19 cellular contexts compared by ENCODE assay signal in genomic region chr1:4710592-4711190, GRCh38. TPM values are rescaled to one million over a fixed set of nuclear protein-coding genes. Genes with fewer than 3 reads are reported as not detected.
A peak's percentile ranks its signal among the peaks of the same experiment; 100 is the strongest.
DNase-seq lines count a peak whose midpoint lies in the region; ATAC-seq and TF ChIP-seq lines count a peak whose summit lies in the region.
"Had no signal": no experiment of that assay in that cellular context is flagged by ENCODE, and none has a peak within 500 bp of the region (broad histone marks: within the 10 kb centered on the region; RNA-seq: fewer than 3 reads in every experiment).

No MANE protein-coding gene starts in this region.

- peak overlapping the region; percentile 72 for H3K4me3 Mint-ChIP-seq in activated naive CD8-positive, alpha-beta T cell
- no peak overlapping the region for H3K4me3 Mint-ChIP-seq in activated naive CD8-positive, alpha-beta T cell treated with anti-CD3 and anti-CD28 coated beads for 36 hours
- peak overlapping the region; percentile 45 for H3K4me3 Mint-ChIP-seq in mesothelial cell of epicardium
- H3K4me3 Mint-ChIP-seq: activated CD4-positive, alpha-beta T cell treated with anti-CD3 and anti-CD28 coated beads for 36 hours; stimulated activated memory B cell treated with anti-CD40 and anti-IgM and Interleukin-4, amounts not matched to agents 10 μg/mL and 1 μg/mL and 100 μg/mL, for 72 hours had no signal

- H3K4me3 ChIP-seq in duodenal mucosa (ENCODE audit: low read depth in 1 of 2, low read length in 2 of 2): peak overlapping the region; percentile 16 to 50
- H3K4me3 ChIP-seq in suprapubic skin: peak overlapping the region; percentile 16
- H3K4me3 ChIP-seq: ovary, skin epidermis, uterus had no signal

- peaks cover 9% of the 10 kb centered on the region for H3K4me1 Mint-ChIP-seq in activated naive CD8-positive, alpha-beta T cell (ENCODE audit: low read depth)
- no peaks in the 10 kb centered on the region for H3K4me1 Mint-ChIP-seq in activated naive CD8-positive, alpha-beta T cell treated with anti-CD3 and anti-CD28 coated beads for 36 hours
- peaks cover 8% of the 10 kb centered on the region for H3K4me1 Mint-ChIP-seq in mesothelial cell of epicardium
- H3K4me1 Mint-ChIP-seq: stimulated activated memory B cell treated with anti-CD40 and anti-IgM and Interleukin-4, amounts not matched to agents 10 μg/mL and 1 μg/mL and 100 μg/mL, for 72 hours had no signal

- peak overlapping the region; percentile 1 for H3K27ac Mint-ChIP-seq in activated naive CD8-positive, alpha-beta T cell
- H3K27ac Mint-ChIP-seq in activated naive CD8-positive, alpha-beta T cell treated with anti-CD3 and anti-CD28 coated beads for 36 hours: no peak overlapping the region
- no peak overlapping the region for H3K27ac Mint-ChIP-seq in mesothelial cell of epicardium
- H3K27ac Mint-ChIP-seq: activated CD4-positive, alpha-beta T cell treated with anti-CD3 and anti-CD28 coated beads for 36 hours; stimulated activated memory B cell treated with anti-CD40 and anti-IgM and Interleukin-4, amounts not matched to agents 10 μg/mL and 1 μg/mL and 100 μg/mL, for 72 hours had no signal

- no peaks in the 10 kb centered on the region for H3K9me3 Mint-ChIP-seq in activated naive CD8-positive, alpha-beta T cell (ENCODE audit: low read depth)
- peaks cover 1% of the 10 kb centered on the region for H3K9me3 Mint-ChIP-seq in activated naive CD8-positive, alpha-beta T cell treated with anti-CD3 and anti-CD28 coated beads for 36 hours
- peaks cover 2% of the 10 kb centered on the region for H3K9me3 Mint-ChIP-seq in mesothelial cell of epicardium

- H3K36me3 ChIP-seq in duodenal mucosa (ENCODE audit: control insufficient read depth in 1 of 2, insufficient read depth in 2 of 2, low read length in 2 of 2): no peaks in the 10 kb centered on the region
- H3K36me3 ChIP-seq in suprapubic skin: no peaks in the 10 kb centered on the region
- H3K36me3 ChIP-seq: ovary, uterus had no signal

- no peak overlapping the region for H3K9ac ChIP-seq in duodenal mucosa (ENCODE audit: low read depth in 1 of 2, low read length in 2 of 2)

- peaks cover 11% of the 10 kb centered on the region for H3K27me3 Mint-ChIP-seq in activated naive CD8-positive, alpha-beta T cell
- H3K27me3 Mint-ChIP-seq in activated naive CD8-positive, alpha-beta T cell treated with anti-CD3 and anti-CD28 coated beads for 36 hours: peaks cover 16% of the 10 kb centered on the region
- peaks cover 41% of the 10 kb centered on the region for H3K27me3 Mint-ChIP-seq in mesothelial cell of epicardium (ENCODE audit: low read depth)

- WGBS in suprapubic skin: 42% methylated on average over 21 of the region's 27 CpGs

- DNase-seq in activated naive CD8-positive, alpha-beta T cell treated with anti-CD3 and anti-CD28 coated beads for 36 hours: no peak
- DNase-seq in mesothelial cell of epicardium (ENCODE audit: low spot score in 2 of 2, unreplicated experiment in 2 of 2) (no peak), suprapubic skin (ENCODE audit: low spot score in 2 of 2) (no peak), NCI-H524 (lab: John Stamatoyannopoulos, UW) (no peak)
- DNase-seq: activated CD4-positive, alpha-beta T cell treated with anti-CD3 and anti-CD28 coated beads for 36 hours; activated T-cell treated with anti-CD3 and anti-CD28 coated beads for 4 hours; central memory CD4-positive, alpha-beta T cell; KG1; NCI-H1436; ovary; SHP77 treated with DMSO at 0.1 percent for 48 hours; uterus had no signal

- peaks cover 4 to 6% of the 10 kb centered on the region in 2 donors for H3K4me1 ChIP-seq in duodenal mucosa (ENCODE audit: control insufficient read depth in 1 of 2, insufficient read depth in 2 of 2, low read length in 2 of 2)
- H3K4me1 ChIP-seq in suprapubic skin: peaks cover 12% of the 10 kb centered on the region
- H3K4me1 ChIP-seq: uterus had no signal

- no peak for TF ChIP-seq EP300 in suprapubic skin (IDR thresholded peaks at IDR 0.05)

- H3K27me3 ChIP-seq in duodenal mucosa (ENCODE audit: control insufficient read depth in 1 of 2, insufficient read depth in 2 of 2, low read length in 2 of 2): peaks cover 3 to 10% of the 10 kb centered on the region in 2 donors
- H3K27me3 ChIP-seq in suprapubic skin: peaks cover 46% of the 10 kb centered on the region
- H3K27me3 ChIP-seq: ovary, uterus had no signal

- H3K36me3 Mint-ChIP-seq in activated naive CD8-positive, alpha-beta T cell: no peaks in the 10 kb centered on the region
- no peaks in the 10 kb centered on the region for H3K36me3 Mint-ChIP-seq in activated naive CD8-positive, alpha-beta T cell treated with anti-CD3 and anti-CD28 coated beads for 36 hours
- H3K36me3 Mint-ChIP-seq in mesothelial cell of epicardium: no peaks in the 10 kb centered on the region
- H3K36me3 Mint-ChIP-seq: stimulated activated memory B cell treated with anti-CD40 and anti-IgM and Interleukin-4, amounts not matched to agents 10 μg/mL and 1 μg/mL and 100 μg/mL, for 72 hours had no signal

- TF ChIP-seq CTCF in mesothelial cell of epicardium (IDR thresholded peaks at IDR 0.05; ENCODE audit: unreplicated experiment) (no peak), suprapubic skin (IDR thresholded peaks at IDR 0.05) (no peak)

- no peak for ATAC-seq in GM21723 (IDR thresholded peaks at IDR 0.05; ENCODE audit: unreplicated experiment)
- ATAC-seq in HG03469 (IDR thresholded peaks at IDR 0.05; ENCODE audit: unreplicated experiment): no peak
- ATAC-seq: activated CD4-positive, alpha-beta T cell treated with anti-CD3 and anti-CD28 coated beads for 36 hours; stimulated activated memory B cell treated with anti-CD40 and anti-IgM and Interleukin-4, amounts not matched to agents 10 μg/mL and 1 μg/mL and 100 μg/mL, for 72 hours had no signal

- H3K9me3 ChIP-seq in duodenal mucosa (ENCODE audit: control insufficient read depth in 1 of 2, low read length in 2 of 2) (no peaks in the 10 kb centered on the region), suprapubic skin (no peaks in the 10 kb centered on the region)
- H3K9me3 ChIP-seq: ovary, uterus had no signal

- H3K27ac ChIP-seq in duodenal mucosa (ENCODE audit: low read depth, low read length): no peak overlapping the region
- H3K27ac ChIP-seq in suprapubic skin: no peak overlapping the region
- H3K27ac ChIP-seq: ovary, skin epidermis, uterus had no signal

- no peak for TF ChIP-seq POLR2A in suprapubic skin (IDR thresholded peaks at IDR 0.05)

RNA-seq across cellular contexts. Expression of gene AJAP1, which starts 56.3 kb away (rescaled TPM):
- total RNA-seq in activated naive CD8-positive, alpha-beta T cell treated with anti-CD3 and anti-CD28 coated beads for 36 hours: not detected
- total RNA-seq in mesothelial cell of epicardium: 2.2 to 2.4 TPM (median 2.2 TPM) in 3 replicates
- total RNA-seq in suprapubic skin: 1 to 10 TPM in 1 of 4 donors, under 1 TPM in 3; 0.11 to 2.3 (median 0.80) TPM
- total RNA-seq: activated CD4-positive, alpha-beta T cell treated with anti-CD3 and anti-CD28 coated beads for 36 hours; endothelial cell of umbilical vein had no signal
